25 cellular contexts compared by ENCODE assay signal in genomic region chr2:15790838-15791237, GRCh38.
"Had no signal": no experiment of that assay in that cellular context is flagged by ENCODE, and none has a peak within 500 bp of the region (broad histone marks: within the 10 kb centered on the region; RNA-seq: fewer than 3 reads in every experiment).

No MANE protein-coding gene starts in this region.

- H3K27me3 ChIP-seq: colonic mucosa, esophagus squamous epithelium, gastrocnemius medialis, hepatocyte, left lung had no signal

- H3K9me3 ChIP-seq: colonic mucosa, esophagus squamous epithelium, gastrocnemius medialis, heart left ventricle, left lung, lower lobe of right lung, mucosa of descending colon had no signal

- FAIRE-seq: endometrium had no signal

- H3K4me1 ChIP-seq: colonic mucosa, lower lobe of right lung had no signal

- H3K27ac ChIP-seq: colonic mucosa, epithelial cell of prostate, esophagus squamous epithelium, gastrocnemius medialis, heart left ventricle, hepatocyte, left lung, lower lobe of right lung had no signal

- H2AFZ ChIP-seq: hepatocyte had no signal

- H3K79me2 ChIP-seq: hepatocyte had no signal

- H3K4me2 ChIP-seq: hepatocyte had no signal

- H3K4me3 ChIP-seq: colonic mucosa, esophagus squamous epithelium, gastrocnemius medialis, heart left ventricle, hepatocyte, left lung, lower lobe of right lung, mucosa of descending colon had no signal

- DNase-seq: colonic mucosa; cortex of kidney; effector CD8-positive, alpha-beta T cell; effector memory CD8-positive, alpha-beta T cell; endodermal cell; erythroblast; esophagus squamous epithelium; foreskin fibroblast; foreskin melanocyte; gastrocnemius medialis; heart left ventricle; hypothalamus; immature natural killer cell; islet precursor cell; left cardiac atrium; left lung; left ventricle myocardium superior; lower lobe of right lung; mesenchymal stem cell; mucosa of descending colon; naive B cell had no signal

- ATAC-seq: effector memory CD8-positive, alpha-beta T cell; esophagus mucosa; gastrocnemius medialis; heart left ventricle; left cardiac atrium; left lung; left ventricle myocardium superior; mucosa of descending colon had no signal

- H3K36me3 ChIP-seq: colonic mucosa, esophagus squamous epithelium, gastrocnemius medialis, heart left ventricle, left lung, lower lobe of right lung had no signal
